2 cellular contexts compared by ENCODE assay signal in the genomic region with DNA sequence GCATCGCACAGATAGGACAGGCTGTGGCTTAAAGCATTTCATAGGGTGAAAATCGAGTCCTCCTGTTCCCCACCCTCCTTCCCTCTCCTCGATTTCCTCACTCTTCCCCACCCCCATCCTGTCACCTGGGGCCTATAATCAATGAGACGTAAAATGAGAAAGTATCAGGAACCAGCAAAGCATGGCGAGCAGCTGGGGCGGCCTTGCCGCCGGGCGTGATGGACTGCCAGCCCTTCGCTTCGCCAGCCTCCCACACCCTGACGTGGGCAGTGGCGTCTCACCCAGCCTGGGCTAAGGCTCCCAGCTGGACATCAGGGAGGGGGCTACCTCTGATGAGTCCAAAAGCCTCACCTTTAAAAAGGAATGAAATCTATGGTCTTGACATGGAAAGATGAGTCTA.
TF ChIP-seq lines count a peak whose summit lies in the region.

No MANE protein-coding gene starts in this region.

TF ChIP-seq in H1, 55 proteins besides CTCF, POLR2A, EP300 and RAD21:
- TF ChIP-seq SUZ12 (IDR thresholded peaks at IDR 0.05; ENCODE audit: low read length) (no peak), KDM1A (IDR thresholded peaks at IDR 0.05; ENCODE audit: borderline replicate concordance, low read length) (no peak), RBBP5 (IDR thresholded peaks at IDR 0.05; ENCODE audit: borderline replicate concordance, low read depth, low read length) (no peak), TCF12 (IDR thresholded peaks at IDR 0.05; ENCODE audit: low read depth, low read length) (no peak), KDM5A (IDR thresholded peaks at IDR 0.05; ENCODE audit: low read length) (no peak), TEAD4 (IDR thresholded peaks at IDR 0.05; ENCODE audit: low read depth, low read length) (no peak), JUN (IDR thresholded peaks at IDR 0.05; ENCODE audit: low read depth, low read length) (no peak), SIX5 (IDR thresholded peaks at IDR 0.05; ENCODE audit: low read depth, low read length) (no peak)
- TF ChIP-seq, protein P1, sequence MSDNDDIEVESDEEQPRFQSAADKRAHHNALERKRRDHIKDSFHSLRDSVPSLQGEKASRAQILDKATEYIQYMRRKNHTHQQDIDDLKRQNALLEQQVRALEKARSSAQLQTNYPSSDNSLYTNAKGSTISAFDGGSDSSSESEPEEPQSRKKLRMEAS (IDR thresholded peaks at IDR 0.05) = no peak
- TF ChIP-seq, protein P2, sequence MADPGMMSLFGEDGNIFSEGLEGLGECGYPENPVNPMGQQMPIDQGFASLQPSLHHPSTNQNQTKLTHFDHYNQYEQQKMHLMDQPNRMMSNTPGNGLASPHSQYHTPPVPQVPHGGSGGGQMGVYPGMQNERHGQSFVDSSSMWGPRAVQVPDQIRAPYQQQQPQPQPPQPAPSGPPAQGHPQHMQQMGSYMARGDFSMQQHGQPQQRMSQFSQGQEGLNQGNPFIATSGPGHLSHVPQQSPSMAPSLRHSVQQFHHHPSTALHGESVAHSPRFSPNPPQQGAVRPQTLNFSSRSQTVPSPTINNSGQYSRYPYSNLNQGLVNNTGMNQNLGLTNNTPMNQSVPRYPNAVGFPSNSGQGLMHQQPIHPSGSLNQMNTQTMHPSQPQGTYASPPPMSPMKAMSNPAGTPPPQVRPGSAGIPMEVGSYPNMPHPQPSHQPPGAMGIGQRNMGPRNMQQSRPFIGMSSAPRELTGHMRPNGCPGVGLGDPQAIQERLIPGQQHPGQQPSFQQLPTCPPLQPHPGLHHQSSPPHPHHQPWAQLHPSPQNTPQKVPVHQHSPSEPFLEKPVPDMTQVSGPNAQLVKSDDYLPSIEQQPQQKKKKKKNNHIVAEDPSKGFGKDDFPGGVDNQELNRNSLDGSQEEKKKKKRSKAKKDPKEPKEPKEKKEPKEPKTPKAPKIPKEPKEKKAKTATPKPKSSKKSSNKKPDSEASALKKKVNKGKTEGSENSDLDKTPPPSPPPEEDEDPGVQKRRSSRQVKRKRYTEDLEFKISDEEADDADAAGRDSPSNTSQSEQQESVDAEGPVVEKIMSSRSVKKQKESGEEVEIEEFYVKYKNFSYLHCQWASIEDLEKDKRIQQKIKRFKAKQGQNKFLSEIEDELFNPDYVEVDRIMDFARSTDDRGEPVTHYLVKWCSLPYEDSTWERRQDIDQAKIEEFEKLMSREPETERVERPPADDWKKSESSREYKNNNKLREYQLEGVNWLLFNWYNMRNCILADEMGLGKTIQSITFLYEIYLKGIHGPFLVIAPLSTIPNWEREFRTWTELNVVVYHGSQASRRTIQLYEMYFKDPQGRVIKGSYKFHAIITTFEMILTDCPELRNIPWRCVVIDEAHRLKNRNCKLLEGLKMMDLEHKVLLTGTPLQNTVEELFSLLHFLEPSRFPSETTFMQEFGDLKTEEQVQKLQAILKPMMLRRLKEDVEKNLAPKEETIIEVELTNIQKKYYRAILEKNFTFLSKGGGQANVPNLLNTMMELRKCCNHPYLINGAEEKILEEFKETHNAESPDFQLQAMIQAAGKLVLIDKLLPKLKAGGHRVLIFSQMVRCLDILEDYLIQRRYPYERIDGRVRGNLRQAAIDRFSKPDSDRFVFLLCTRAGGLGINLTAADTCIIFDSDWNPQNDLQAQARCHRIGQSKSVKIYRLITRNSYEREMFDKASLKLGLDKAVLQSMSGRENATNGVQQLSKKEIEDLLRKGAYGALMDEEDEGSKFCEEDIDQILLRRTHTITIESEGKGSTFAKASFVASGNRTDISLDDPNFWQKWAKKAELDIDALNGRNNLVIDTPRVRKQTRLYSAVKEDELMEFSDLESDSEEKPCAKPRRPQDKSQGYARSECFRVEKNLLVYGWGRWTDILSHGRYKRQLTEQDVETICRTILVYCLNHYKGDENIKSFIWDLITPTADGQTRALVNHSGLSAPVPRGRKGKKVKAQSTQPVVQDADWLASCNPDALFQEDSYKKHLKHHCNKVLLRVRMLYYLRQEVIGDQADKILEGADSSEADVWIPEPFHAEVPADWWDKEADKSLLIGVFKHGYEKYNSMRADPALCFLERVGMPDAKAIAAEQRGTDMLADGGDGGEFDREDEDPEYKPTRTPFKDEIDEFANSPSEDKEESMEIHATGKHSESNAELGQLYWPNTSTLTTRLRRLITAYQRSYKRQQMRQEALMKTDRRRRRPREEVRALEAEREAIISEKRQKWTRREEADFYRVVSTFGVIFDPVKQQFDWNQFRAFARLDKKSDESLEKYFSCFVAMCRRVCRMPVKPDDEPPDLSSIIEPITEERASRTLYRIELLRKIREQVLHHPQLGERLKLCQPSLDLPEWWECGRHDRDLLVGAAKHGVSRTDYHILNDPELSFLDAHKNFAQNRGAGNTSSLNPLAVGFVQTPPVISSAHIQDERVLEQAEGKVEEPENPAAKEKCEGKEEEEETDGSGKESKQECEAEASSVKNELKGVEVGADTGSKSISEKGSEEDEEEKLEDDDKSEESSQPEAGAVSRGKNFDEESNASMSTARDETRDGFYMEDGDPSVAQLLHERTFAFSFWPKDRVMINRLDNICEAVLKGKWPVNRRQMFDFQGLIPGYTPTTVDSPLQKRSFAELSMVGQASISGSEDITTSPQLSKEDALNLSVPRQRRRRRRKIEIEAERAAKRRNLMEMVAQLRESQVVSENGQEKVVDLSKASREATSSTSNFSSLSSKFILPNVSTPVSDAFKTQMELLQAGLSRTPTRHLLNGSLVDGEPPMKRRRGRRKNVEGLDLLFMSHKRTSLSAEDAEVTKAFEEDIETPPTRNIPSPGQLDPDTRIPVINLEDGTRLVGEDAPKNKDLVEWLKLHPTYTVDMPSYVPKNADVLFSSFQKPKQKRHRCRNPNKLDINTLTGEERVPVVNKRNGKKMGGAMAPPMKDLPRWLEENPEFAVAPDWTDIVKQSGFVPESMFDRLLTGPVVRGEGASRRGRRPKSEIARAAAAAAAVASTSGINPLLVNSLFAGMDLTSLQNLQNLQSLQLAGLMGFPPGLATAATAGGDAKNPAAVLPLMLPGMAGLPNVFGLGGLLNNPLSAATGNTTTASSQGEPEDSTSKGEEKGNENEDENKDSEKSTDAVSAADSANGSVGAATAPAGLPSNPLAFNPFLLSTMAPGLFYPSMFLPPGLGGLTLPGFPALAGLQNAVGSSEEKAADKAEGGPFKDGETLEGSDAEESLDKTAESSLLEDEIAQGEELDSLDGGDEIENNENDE (IDR thresholded peaks at IDR 0.05; ENCODE audit: insufficient replicate concordance, low read length) = no peak
TF ChIP-seq in H1: peak in this region for 0.

TF ChIP-seq in GM23338, 12 proteins besides CTCF, POLR2A, EP300 and RAD21:
- no peak for TF ChIP-seq JUNB (IDR thresholded peaks at IDR 0.05; ENCODE audit: unreplicated experiment)
- TF ChIP-seq CREB1 (CRISPR knock-in tag; IDR thresholded peaks at IDR 0.05; ENCODE audit: low read depth) = no peak
- TF ChIP-seq EZH2 (IDR thresholded peaks at IDR 0.05; ENCODE audit: low read depth, unreplicated experiment) = no peak
- TF ChIP-seq, protein P3, sequence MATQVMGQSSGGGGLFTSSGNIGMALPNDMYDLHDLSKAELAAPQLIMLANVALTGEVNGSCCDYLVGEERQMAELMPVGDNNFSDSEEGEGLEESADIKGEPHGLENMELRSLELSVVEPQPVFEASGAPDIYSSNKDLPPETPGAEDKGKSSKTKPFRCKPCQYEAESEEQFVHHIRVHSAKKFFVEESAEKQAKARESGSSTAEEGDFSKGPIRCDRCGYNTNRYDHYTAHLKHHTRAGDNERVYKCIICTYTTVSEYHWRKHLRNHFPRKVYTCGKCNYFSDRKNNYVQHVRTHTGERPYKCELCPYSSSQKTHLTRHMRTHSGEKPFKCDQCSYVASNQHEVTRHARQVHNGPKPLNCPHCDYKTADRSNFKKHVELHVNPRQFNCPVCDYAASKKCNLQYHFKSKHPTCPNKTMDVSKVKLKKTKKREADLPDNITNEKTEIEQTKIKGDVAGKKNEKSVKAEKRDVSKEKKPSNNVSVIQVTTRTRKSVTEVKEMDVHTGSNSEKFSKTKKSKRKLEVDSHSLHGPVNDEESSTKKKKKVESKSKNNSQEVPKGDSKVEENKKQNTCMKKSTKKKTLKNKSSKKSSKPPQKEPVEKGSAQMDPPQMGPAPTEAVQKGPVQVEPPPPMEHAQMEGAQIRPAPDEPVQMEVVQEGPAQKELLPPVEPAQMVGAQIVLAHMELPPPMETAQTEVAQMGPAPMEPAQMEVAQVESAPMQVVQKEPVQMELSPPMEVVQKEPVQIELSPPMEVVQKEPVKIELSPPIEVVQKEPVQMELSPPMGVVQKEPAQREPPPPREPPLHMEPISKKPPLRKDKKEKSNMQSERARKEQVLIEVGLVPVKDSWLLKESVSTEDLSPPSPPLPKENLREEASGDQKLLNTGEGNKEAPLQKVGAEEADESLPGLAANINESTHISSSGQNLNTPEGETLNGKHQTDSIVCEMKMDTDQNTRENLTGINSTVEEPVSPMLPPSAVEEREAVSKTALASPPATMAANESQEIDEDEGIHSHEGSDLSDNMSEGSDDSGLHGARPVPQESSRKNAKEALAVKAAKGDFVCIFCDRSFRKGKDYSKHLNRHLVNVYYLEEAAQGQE (IDR thresholded peaks at IDR 0.05; ENCODE audit: unreplicated experiment) = no peak
- no peak for TF ChIP-seq POLR2AphosphoS5 (IDR thresholded peaks at IDR 0.05; ENCODE audit: low read depth)
- TF ChIP-seq ZNF331 (CRISPR knock-in tag; IDR thresholded peaks at IDR 0.05; ENCODE audit: low read depth) = no peak
- TF ChIP-seq EZH2phosphoT487 (IDR thresholded peaks at IDR 0.05; ENCODE audit: unreplicated experiment) = no peak
- TF ChIP-seq ZNF114 (CRISPR knock-in tag; IDR thresholded peaks at IDR 0.05) = no peak
- TF ChIP-seq NANOG (IDR thresholded peaks at IDR 0.05; ENCODE audit: borderline replicate concordance) = no peak
- TF ChIP-seq, protein P4, sequence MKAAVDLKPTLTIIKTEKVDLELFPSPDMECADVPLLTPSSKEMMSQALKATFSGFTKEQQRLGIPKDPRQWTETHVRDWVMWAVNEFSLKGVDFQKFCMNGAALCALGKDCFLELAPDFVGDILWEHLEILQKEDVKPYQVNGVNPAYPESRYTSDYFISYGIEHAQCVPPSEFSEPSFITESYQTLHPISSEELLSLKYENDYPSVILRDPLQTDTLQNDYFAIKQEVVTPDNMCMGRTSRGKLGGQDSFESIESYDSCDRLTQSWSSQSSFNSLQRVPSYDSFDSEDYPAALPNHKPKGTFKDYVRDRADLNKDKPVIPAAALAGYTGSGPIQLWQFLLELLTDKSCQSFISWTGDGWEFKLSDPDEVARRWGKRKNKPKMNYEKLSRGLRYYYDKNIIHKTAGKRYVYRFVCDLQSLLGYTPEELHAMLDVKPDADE (IDR thresholded peaks at IDR 0.05) = no peak
- TF ChIP-seq, protein P5, sequence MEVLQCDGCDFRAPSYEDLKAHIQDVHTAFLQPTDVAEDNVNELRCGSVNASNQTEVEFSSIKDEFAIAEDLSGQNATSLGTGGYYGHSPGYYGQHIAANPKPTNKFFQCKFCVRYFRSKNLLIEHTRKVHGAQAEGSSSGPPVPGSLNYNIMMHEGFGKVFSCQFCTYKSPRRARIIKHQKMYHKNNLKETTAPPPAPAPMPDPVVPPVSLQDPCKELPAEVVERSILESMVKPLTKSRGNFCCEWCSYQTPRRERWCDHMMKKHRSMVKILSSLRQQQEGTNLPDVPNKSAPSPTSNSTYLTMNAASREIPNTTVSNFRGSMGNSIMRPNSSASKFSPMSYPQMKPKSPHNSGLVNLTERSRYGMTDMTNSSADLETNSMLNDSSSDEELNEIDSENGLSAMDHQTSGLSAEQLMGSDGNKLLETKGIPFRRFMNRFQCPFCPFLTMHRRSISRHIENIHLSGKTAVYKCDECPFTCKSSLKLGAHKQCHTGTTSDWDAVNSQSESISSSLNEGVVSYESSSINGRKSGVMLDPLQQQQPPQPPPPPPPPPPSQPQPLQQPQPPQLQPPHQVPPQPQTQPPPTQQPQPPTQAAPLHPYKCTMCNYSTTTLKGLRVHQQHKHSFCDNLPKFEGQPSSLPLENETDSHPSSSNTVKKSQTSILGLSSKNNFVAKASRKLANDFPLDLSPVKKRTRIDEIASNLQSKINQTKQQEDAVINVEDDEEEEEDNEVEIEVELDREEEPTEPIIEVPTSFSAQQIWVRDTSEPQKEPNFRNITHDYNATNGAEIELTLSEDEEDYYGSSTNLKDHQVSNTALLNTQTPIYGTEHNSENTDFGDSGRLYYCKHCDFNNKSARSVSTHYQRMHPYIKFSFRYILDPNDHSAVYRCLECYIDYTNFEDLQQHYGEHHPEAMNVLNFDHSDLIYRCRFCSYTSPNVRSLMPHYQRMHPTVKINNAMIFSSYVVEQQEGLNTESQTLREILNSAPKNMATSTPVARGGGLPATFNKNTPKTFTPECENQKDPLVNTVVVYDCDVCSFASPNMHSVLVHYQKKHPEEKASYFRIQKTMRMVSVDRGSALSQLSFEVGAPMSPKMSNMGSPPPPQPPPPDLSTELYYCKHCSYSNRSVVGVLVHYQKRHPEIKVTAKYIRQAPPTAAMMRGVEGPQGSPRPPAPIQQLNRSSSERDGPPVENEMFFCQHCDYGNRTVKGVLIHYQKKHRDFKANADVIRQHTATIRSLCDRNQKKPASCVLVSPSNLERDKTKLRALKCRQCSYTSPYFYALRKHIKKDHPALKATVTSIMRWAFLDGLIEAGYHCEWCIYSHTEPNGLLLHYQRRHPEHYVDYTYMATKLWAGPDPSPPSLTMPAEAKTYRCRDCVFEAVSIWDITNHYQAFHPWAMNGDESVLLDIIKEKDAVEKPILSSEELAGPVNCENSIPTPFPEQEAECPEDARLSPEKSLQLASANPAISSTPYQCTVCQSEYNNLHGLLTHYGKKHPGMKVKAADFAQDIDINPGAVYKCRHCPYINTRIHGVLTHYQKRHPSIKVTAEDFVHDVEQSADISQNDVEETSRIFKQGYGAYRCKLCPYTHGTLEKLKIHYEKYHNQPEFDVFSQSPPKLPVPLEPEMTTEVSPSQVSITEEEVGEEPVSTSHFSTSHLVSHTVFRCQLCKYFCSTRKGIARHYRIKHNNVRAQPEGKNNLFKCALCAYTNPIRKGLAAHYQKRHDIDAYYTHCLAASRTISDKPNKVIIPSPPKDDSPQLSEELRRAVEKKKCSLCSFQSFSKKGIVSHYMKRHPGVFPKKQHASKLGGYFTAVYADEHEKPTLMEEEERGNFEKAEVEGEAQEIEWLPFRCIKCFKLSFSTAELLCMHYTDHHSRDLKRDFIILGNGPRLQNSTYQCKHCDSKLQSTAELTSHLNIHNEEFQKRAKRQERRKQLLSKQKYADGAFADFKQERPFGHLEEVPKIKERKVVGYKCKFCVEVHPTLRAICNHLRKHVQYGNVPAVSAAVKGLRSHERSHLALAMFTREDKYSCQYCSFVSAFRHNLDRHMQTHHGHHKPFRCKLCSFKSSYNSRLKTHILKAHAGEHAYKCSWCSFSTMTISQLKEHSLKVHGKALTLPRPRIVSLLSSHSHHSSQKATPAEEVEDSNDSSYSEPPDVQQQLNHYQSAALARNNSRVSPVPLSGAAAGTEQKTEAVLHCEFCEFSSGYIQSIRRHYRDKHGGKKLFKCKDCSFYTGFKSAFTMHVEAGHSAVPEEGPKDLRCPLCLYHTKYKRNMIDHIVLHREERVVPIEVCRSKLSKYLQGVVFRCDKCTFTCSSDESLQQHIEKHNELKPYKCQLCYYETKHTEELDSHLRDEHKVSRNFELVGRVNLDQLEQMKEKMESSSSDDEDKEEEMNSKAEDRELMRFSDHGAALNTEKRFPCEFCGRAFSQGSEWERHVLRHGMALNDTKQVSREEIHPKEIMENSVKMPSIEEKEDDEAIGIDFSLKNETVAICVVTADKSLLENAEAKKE (CRISPR knock-in tag; IDR thresholded peaks at IDR 0.05) = no peak
- TF ChIP-seq STAT1 (IDR thresholded peaks at IDR 0.05; ENCODE audit: unreplicated experiment) = no peak
TF ChIP-seq in GM23338: peak in this region for 0.
